ENCODE assay signal across 2 cellular contexts in the genomic region with DNA sequence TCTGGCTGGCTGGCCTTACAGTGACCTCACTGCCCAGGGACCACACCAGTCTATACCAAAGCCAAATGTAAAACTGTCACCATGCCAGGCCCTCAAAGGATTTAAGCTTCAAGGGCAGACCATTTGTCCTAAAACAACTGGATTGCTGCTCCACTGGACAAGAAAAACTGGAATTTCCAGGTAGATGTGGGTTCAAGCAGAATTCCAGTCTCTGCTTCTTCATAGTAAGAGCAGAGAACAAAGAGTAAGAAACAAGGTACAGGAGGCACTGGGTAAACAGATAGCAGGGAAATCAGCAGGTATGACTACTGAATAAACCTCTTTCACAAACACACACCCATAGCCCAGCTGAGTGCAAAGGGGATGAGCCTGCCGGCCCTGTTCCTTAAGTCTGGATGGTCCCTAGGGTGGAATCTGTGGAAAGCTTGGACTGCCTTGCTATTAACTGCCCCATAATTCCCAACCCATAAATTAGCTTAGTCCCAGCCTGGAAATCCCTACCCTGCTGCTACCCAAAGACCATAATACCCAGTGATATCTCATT.
TF ChIP-seq lines count a peak whose summit lies in the region.

No MANE protein-coding gene starts in this region.

TF ChIP-seq in GM12878, 131 proteins besides CTCF, POLR2A, EP300 and RAD21 (continued from another document and continues in another):
- TF ChIP-seq, protein P1, sequence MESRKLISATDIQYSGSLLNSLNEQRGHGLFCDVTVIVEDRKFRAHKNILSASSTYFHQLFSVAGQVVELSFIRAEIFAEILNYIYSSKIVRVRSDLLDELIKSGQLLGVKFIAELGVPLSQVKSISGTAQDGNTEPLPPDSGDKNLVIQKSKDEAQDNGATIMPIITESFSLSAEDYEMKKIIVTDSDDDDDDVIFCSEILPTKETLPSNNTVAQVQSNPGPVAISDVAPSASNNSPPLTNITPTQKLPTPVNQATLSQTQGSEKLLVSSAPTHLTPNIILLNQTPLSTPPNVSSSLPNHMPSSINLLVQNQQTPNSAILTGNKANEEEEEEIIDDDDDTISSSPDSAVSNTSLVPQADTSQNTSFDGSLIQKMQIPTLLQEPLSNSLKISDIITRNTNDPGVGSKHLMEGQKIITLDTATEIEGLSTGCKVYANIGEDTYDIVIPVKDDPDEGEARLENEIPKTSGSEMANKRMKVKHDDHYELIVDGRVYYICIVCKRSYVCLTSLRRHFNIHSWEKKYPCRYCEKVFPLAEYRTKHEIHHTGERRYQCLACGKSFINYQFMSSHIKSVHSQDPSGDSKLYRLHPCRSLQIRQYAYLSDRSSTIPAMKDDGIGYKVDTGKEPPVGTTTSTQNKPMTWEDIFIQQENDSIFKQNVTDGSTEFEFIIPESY (IDR thresholded peaks at IDR 0.05): no peak
- TF ChIP-seq, protein P2, sequence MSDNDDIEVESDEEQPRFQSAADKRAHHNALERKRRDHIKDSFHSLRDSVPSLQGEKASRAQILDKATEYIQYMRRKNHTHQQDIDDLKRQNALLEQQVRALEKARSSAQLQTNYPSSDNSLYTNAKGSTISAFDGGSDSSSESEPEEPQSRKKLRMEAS (IDR thresholded peaks at IDR 0.05; ENCODE audit: low read depth, low read length): no peak
- TF ChIP-seq, protein P3, sequence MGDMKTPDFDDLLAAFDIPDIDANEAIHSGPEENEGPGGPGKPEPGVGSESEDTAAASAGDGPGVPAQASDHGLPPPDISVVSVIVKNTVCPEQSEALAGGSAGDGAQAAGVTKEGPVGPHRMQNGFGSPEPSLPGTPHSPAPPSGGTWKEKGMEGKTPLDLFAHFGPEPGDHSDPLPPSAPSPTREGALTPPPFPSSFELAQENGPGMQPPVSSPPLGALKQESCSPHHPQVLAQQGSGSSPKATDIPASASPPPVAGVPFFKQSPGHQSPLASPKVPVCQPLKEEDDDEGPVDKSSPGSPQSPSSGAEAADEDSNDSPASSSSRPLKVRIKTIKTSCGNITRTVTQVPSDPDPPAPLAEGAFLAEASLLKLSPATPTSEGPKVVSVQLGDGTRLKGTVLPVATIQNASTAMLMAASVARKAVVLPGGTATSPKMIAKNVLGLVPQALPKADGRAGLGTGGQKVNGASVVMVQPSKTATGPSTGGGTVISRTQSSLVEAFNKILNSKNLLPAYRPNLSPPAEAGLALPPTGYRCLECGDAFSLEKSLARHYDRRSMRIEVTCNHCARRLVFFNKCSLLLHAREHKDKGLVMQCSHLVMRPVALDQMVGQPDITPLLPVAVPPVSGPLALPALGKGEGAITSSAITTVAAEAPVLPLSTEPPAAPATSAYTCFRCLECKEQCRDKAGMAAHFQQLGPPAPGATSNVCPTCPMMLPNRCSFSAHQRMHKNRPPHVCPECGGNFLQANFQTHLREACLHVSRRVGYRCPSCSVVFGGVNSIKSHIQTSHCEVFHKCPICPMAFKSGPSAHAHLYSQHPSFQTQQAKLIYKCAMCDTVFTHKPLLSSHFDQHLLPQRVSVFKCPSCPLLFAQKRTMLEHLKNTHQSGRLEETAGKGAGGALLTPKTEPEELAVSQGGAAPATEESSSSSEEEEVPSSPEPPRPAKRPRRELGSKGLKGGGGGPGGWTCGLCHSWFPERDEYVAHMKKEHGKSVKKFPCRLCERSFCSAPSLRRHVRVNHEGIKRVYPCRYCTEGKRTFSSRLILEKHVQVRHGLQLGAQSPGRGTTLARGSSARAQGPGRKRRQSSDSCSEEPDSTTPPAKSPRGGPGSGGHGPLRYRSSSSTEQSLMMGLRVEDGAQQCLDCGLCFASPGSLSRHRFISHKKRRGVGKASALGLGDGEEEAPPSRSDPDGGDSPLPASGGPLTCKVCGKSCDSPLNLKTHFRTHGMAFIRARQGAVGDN (IDR thresholded peaks at IDR 0.05): no peak
- TF ChIP-seq NR2C2 (IDR thresholded peaks at IDR 0.05; ENCODE audit: borderline replicate concordance, control insufficient read depth, insufficient read length, low read depth): no peak
- TF ChIP-seq ZNF24 (IDR thresholded peaks at IDR 0.05): no peak
- TF ChIP-seq, protein P4, sequence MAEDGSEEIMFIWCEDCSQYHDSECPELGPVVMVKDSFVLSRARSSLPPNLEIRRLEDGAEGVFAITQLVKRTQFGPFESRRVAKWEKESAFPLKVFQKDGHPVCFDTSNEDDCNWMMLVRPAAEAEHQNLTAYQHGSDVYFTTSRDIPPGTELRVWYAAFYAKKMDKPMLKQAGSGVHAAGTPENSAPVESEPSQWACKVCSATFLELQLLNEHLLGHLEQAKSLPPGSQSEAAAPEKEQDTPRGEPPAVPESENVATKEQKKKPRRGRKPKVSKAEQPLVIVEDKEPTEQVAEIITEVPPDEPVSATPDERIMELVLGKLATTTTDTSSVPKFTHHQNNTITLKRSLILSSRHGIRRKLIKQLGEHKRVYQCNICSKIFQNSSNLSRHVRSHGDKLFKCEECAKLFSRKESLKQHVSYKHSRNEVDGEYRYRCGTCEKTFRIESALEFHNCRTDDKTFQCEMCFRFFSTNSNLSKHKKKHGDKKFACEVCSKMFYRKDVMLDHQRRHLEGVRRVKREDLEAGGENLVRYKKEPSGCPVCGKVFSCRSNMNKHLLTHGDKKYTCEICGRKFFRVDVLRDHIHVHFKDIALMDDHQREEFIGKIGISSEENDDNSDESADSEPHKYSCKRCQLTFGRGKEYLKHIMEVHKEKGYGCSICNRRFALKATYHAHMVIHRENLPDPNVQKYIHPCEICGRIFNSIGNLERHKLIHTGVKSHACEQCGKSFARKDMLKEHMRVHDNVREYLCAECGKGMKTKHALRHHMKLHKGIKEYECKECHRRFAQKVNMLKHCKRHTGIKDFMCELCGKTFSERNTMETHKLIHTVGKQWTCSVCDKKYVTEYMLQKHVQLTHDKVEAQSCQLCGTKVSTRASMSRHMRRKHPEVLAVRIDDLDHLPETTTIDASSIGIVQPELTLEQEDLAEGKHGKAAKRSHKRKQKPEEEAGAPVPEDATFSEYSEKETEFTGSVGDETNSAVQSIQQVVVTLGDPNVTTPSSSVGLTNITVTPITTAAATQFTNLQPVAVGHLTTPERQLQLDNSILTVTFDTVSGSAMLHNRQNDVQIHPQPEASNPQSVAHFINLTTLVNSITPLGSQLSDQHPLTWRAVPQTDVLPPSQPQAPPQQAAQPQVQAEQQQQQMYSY (CRISPR knock-in tag; IDR thresholded peaks at IDR 0.05): no peak
- no peak for TF ChIP-seq BHLHE40 (IDR thresholded peaks at IDR 0.05; ENCODE audit: borderline replicate concordance in 1 of 2, low read depth in 2 of 2, low read length in 1 of 2)
- TF ChIP-seq STAT1 (conservative IDR thresholded peaks at IDR 0.05): no peak

TF ChIP-seq in HEK293T, 16 proteins besides CTCF, POLR2A, EP300 and RAD21 (continued from another document):
- TF ChIP-seq, protein P5, sequence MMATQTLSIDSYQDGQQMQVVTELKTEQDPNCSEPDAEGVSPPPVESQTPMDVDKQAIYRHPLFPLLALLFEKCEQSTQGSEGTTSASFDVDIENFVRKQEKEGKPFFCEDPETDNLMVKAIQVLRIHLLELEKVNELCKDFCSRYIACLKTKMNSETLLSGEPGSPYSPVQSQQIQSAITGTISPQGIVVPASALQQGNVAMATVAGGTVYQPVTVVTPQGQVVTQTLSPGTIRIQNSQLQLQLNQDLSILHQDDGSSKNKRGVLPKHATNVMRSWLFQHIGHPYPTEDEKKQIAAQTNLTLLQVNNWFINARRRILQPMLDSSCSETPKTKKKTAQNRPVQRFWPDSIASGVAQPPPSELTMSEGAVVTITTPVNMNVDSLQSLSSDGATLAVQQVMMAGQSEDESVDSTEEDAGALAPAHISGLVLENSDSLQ (IDR thresholded peaks at IDR 0.05): no peak
- TF ChIP-seq BHLHE40 (IDR thresholded peaks at IDR 0.05; ENCODE audit: borderline replicate concordance) (no peak), HDGF (IDR thresholded peaks at IDR 0.05; ENCODE audit: borderline replicate concordance) (no peak)
